ENCODE assay signal across 1 cellular context in the genomic region with DNA sequence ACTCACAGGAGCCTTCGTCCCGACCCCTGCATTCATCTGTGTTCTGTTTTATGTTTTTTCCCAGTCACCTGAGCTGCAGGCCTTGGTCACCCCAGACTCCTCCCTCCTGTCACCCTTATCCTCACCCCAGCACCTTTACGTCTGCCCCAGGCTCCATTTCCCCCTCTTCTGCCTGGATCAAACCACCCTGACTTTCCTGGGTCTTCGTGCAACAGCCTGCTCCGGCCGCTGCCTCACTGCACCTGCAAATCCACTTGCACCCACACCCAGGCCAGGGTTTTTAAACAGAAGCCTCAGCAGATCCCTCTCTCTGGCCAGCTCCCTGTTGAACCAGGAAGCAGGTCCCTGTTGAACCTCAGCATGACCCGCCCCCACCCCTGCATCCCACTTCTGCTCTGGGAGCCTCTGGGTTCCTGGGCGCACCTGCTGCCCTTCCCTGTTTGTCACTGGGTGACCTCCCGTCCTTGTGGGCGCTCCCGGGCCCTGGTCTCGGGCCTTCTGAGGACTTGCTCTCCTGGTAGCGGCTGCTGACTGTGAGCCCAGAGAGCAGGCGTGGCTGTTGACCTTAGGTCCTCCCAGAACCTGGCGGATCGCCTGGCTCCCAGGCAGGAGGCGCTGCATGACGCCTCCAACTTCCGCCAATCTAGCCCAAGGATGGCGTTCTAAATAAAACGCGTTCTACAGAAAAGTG.
TF ChIP-seq lines count a peak whose summit lies in the region.

No MANE protein-coding gene starts in this region.

TF ChIP-seq in K562, 482 proteins besides CTCF, POLR2A, EP300 and RAD21 (continues in another document):
- TF ChIP-seq ZNF217 (CRISPR knock-in tag; IDR thresholded peaks at IDR 0.05) (no peak), IRF1 (CRISPR knock-in tag; IDR thresholded peaks at IDR 0.05; ENCODE audit: borderline replicate concordance) (no peak), ZNF75A (CRISPR knock-in tag; IDR thresholded peaks at IDR 0.05) (no peak), TAF9B (IDR thresholded peaks at IDR 0.05; ENCODE audit: partially characterized antibody) (no peak), ZC3H11A (IDR thresholded peaks at IDR 0.05; ENCODE audit: low read depth, low read length) (no peak), TBP (optimal IDR thresholded peaks at IDR 0.05; ENCODE audit: low read depth, low read length) (peak; percentile 32), TAF1 (IDR thresholded peaks at IDR 0.05; ENCODE audit: control insufficient read depth, extremely low read depth, insufficient read depth, low read length, severe bottlenecking) (peak; percentile 25), POU5F1 (IDR thresholded peaks at IDR 0.05; ENCODE audit: borderline replicate concordance, low read depth, low read length, partially characterized antibody) (no peak), ZNF212 (CRISPR knock-in tag; IDR thresholded peaks at IDR 0.05) (no peak), KLF13 (tag; IDR thresholded peaks at IDR 0.05; ENCODE audit: borderline replicate concordance, low read depth) (no peak), ZNF707 (CRISPR knock-in tag; conservative IDR thresholded peaks at IDR 0.05) (no peak), XRCC5 (IDR thresholded peaks at IDR 0.05; ENCODE audit: low read depth, low read length) (no peak), NFIC (IDR thresholded peaks at IDR 0.05) (no peak; the same call in 1 of the 2 replicates), ELK3 (CRISPR knock-in tag; IDR thresholded peaks at IDR 0.05) (no peak), ELF1 (tag; IDR thresholded peaks at IDR 0.05) (peak; percentile 75), MEF2A (IDR thresholded peaks at IDR 0.05; ENCODE audit: control insufficient read depth, low read depth, low read length) (no peak), MCM7 (IDR thresholded peaks at IDR 0.05) (no peak), SFPQ (IDR thresholded peaks at IDR 0.05; ENCODE audit: low read depth, low read length) (no peak), BMI1 (IDR thresholded peaks at IDR 0.05; ENCODE audit: low read length) (no peak), ATF7 (IDR thresholded peaks at IDR 0.05) (no peak), JUN (IDR thresholded peaks at IDR 0.05; ENCODE audit: borderline replicate concordance, low read depth, low read length) (no peak), JUN (CRISPR knock-in tag; IDR thresholded peaks at IDR 0.05; ENCODE audit: borderline replicate concordance) (no peak), ZNF253 (CRISPR knock-in tag; conservative IDR thresholded peaks at IDR 0.05) (no peak), SMAD3 (CRISPR knock-in tag; conservative IDR thresholded peaks at IDR 0.05) (no peak), ZBTB17 (CRISPR knock-in tag; IDR thresholded peaks at IDR 0.05) (no peak), SMARCA4 (IDR thresholded peaks at IDR 0.05) (no peak), HMG20A (CRISPR knock-in tag; conservative IDR thresholded peaks at IDR 0.05) (no peak), ZBTB1 (CRISPR knock-in tag; IDR thresholded peaks at IDR 0.05; ENCODE audit: borderline replicate concordance, low read depth) (no peak), EP400 (IDR thresholded peaks at IDR 0.05) (0 out of 2 replicates have a peak, but pooled peaks have one; percentile 32), ZNF311 (CRISPR knock-in tag; IDR thresholded peaks at IDR 0.05) (no peak), ZSCAN32 (CRISPR knock-in tag; IDR thresholded peaks at IDR 0.05) (no peak), DDX20 (tag; IDR thresholded peaks at IDR 0.05; ENCODE audit: low read depth) (no peak), ZNF3 (CRISPR knock-in tag; IDR thresholded peaks at IDR 0.05) (no peak), SMC3 (conservative IDR thresholded peaks at IDR 0.05; ENCODE audit: insufficient read depth, low read depth, low read length) (no peak), ZNF165 (CRISPR knock-in tag; IDR thresholded peaks at IDR 0.05; ENCODE audit: borderline replicate concordance) (no peak), DMBX1 (CRISPR knock-in tag; IDR thresholded peaks at IDR 0.05; ENCODE audit: borderline replicate concordance) (no peak), HCFC1 (IDR thresholded peaks at IDR 0.05; ENCODE audit: low read depth, low read length) (peak; percentile 66), ATF2 (CRISPR knock-in tag; IDR thresholded peaks at IDR 0.05) (no peak), ZNF785 (CRISPR knock-in tag; IDR thresholded peaks at IDR 0.05) (no peak), TAF7 (tag; IDR thresholded peaks at IDR 0.05) (0 out of 2 replicates have a peak, but pooled peaks have one; percentile 14), ZNF699 (CRISPR knock-in tag; IDR thresholded peaks at IDR 0.05; ENCODE audit: insufficient replicate concordance) (no peak), ZNF778 (CRISPR knock-in tag; IDR thresholded peaks at IDR 0.05) (no peak), CREBBP (IDR thresholded peaks at IDR 0.05; ENCODE audit: low read depth, low read length) (no peak), ZC3H4 (CRISPR knock-in tag; IDR thresholded peaks at IDR 0.05; ENCODE audit: borderline replicate concordance) (no peak), FOXM1 (IDR thresholded peaks at IDR 0.05; ENCODE audit: low read depth) (no peak), FOXM1 (CRISPR knock-in tag; IDR thresholded peaks at IDR 0.05; ENCODE audit: low read depth) (no peak), KAT7 (CRISPR knock-in tag; IDR thresholded peaks at IDR 0.05; ENCODE audit: borderline replicate concordance) (no peak), ETV6 (IDR thresholded peaks at IDR 0.05; ENCODE audit: borderline replicate concordance in 1 of 2, low read depth in 2 of 2, low read length in 1 of 2) (no peak), ETV6 (CRISPR knock-in tag; IDR thresholded peaks at IDR 0.05; ENCODE audit: borderline replicate concordance) (no peak), HBP1 (CRISPR knock-in tag; IDR thresholded peaks at IDR 0.05) (no peak), POLR2AphosphoS5 (IDR thresholded peaks at IDR 0.05; ENCODE audit: control insufficient read depth, insufficient read depth, low read depth, low read length) (no peak), HDAC1 (IDR thresholded peaks at IDR 0.05) (no peak), ZNF584 (CRISPR knock-in tag; IDR thresholded peaks at IDR 0.05; ENCODE audit: low read depth) (no peak)
- TF ChIP-seq, protein P1, sequence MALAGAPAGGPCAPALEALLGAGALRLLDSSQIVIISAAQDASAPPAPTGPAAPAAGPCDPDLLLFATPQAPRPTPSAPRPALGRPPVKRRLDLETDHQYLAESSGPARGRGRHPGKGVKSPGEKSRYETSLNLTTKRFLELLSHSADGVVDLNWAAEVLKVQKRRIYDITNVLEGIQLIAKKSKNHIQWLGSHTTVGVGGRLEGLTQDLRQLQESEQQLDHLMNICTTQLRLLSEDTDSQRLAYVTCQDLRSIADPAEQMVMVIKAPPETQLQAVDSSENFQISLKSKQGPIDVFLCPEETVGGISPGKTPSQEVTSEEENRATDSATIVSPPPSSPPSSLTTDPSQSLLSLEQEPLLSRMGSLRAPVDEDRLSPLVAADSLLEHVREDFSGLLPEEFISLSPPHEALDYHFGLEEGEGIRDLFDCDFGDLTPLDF (CRISPR knock-in tag; IDR thresholded peaks at IDR 0.05): no peak
- TF ChIP-seq, protein P2, sequence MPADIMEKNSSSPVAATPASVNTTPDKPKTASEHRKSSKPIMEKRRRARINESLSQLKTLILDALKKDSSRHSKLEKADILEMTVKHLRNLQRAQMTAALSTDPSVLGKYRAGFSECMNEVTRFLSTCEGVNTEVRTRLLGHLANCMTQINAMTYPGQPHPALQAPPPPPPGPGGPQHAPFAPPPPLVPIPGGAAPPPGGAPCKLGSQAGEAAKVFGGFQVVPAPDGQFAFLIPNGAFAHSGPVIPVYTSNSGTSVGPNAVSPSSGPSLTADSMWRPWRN (IDR thresholded peaks at IDR 0.05; ENCODE audit: low read depth): no peak
- TF ChIP-seq, protein P3, sequence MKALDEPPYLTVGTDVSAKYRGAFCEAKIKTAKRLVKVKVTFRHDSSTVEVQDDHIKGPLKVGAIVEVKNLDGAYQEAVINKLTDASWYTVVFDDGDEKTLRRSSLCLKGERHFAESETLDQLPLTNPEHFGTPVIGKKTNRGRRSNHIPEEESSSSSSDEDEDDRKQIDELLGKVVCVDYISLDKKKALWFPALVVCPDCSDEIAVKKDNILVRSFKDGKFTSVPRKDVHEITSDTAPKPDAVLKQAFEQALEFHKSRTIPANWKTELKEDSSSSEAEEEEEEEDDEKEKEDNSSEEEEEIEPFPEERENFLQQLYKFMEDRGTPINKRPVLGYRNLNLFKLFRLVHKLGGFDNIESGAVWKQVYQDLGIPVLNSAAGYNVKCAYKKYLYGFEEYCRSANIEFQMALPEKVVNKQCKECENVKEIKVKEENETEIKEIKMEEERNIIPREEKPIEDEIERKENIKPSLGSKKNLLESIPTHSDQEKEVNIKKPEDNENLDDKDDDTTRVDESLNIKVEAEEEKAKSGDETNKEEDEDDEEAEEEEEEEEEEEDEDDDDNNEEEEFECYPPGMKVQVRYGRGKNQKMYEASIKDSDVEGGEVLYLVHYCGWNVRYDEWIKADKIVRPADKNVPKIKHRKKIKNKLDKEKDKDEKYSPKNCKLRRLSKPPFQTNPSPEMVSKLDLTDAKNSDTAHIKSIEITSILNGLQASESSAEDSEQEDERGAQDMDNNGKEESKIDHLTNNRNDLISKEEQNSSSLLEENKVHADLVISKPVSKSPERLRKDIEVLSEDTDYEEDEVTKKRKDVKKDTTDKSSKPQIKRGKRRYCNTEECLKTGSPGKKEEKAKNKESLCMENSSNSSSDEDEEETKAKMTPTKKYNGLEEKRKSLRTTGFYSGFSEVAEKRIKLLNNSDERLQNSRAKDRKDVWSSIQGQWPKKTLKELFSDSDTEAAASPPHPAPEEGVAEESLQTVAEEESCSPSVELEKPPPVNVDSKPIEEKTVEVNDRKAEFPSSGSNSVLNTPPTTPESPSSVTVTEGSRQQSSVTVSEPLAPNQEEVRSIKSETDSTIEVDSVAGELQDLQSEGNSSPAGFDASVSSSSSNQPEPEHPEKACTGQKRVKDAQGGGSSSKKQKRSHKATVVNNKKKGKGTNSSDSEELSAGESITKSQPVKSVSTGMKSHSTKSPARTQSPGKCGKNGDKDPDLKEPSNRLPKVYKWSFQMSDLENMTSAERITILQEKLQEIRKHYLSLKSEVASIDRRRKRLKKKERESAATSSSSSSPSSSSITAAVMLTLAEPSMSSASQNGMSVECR (CRISPR knock-in tag; IDR thresholded peaks at IDR 0.05): no peak
- TF ChIP-seq, protein P4, sequence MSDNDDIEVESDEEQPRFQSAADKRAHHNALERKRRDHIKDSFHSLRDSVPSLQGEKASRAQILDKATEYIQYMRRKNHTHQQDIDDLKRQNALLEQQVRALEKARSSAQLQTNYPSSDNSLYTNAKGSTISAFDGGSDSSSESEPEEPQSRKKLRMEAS (CRISPR knock-in tag; IDR thresholded peaks at IDR 0.05): no peak
